1 cellular context compared by ENCODE assay signal in genomic region chr13:78603240-78603947, GRCh38.
TF ChIP-seq lines count a peak whose summit lies in the region.

Gene POU4F1 (minus strand): TSS chr13:78603552. CDS start chr13:78603326, 226 bp downstream.

TF ChIP-seq in K562, 482 proteins besides CTCF, POLR2A, EP300 and RAD21 (continued from another document):
- TF ChIP-seq ZBTB2 (IDR thresholded peaks at IDR 0.05): 0 out of 2 replicates have a peak, but pooled peaks have one; percentile 35
- TF ChIP-seq TGIF2 (CRISPR knock-in tag; IDR thresholded peaks at IDR 0.05): peak; percentile 29; the same call in 1 of the 2 replicates
- TF ChIP-seq HDAC1 (IDR thresholded peaks at IDR 0.05): peak in 1 of 2 experiments; percentile 57; a peak in 1 of 4 replicates
- peak; percentile 17 for TF ChIP-seq TAF1 (IDR thresholded peaks at IDR 0.05; ENCODE audit: control insufficient read depth, extremely low read depth, insufficient read depth, low read length, severe bottlenecking)
- peak; percentile 67; the same call in 1 of the 2 replicates for TF ChIP-seq CREB3L1 (IDR thresholded peaks at IDR 0.05; ENCODE audit: borderline replicate concordance, low read depth)
- TF ChIP-seq FOXA3 (CRISPR knock-in tag; conservative IDR thresholded peaks at IDR 0.05 in 1 of 2, IDR thresholded peaks at IDR 0.05 in 1 of 2): no peak
- no peak for TF ChIP-seq BDP1 (IDR thresholded peaks at IDR 0.05; ENCODE audit: insufficient read depth, insufficient read length)
- TF ChIP-seq CXXC5 (CRISPR knock-in tag; IDR thresholded peaks at IDR 0.05): peak; percentile 78
- TF ChIP-seq ZBTB7A (IDR thresholded peaks at IDR 0.05; ENCODE audit: borderline replicate concordance, control insufficient read depth, low read depth, low read length): peak; percentile 1; the same call in 1 of the 2 replicates
- peak; percentile 95 for TF ChIP-seq L3MBTL2 (IDR thresholded peaks at IDR 0.05)
- no peak for TF ChIP-seq SIN3B (IDR thresholded peaks at IDR 0.05; ENCODE audit: low read depth)
- no peak for TF ChIP-seq ATF3 (IDR thresholded peaks at IDR 0.05)
- no peak for TF ChIP-seq ATF3 (CRISPR knock-in tag; conservative IDR thresholded peaks at IDR 0.05)
- peak; percentile 38 for TF ChIP-seq CCNT2 (IDR thresholded peaks at IDR 0.05; ENCODE audit: borderline replicate concordance, extremely low read depth, insufficient read length, low read depth, low read length)
- TF ChIP-seq SIN3A (IDR thresholded peaks at IDR 0.05; ENCODE audit: borderline replicate concordance in 2 of 2, control insufficient read depth in 1 of 2, low read depth in 2 of 2, low read length in 2 of 2): peak in 1 of 2 experiments; percentile 49; a peak in 1 of 4 replicates
- TF ChIP-seq SP1 (CRISPR knock-in tag; IDR thresholded peaks at IDR 0.05): peak; percentile 40; the same call in 1 of the 2 replicates
- TF ChIP-seq ARHGAP35 (IDR thresholded peaks at IDR 0.05; ENCODE audit: partially characterized antibody): peak; percentile 21
